ENCODE assay signal across 1 cellular context in genomic region chr1:15788624-15789301, GRCh38.
TF ChIP-seq lines count a peak whose summit lies in the region.

No MANE protein-coding gene starts in this region.

TF ChIP-seq in K562, 482 proteins besides CTCF, POLR2A, EP300 and RAD21 (continues in another document):
- TF ChIP-seq LEF1 (IDR thresholded peaks at IDR 0.05) (no peak), NUFIP1 (IDR thresholded peaks at IDR 0.05; ENCODE audit: partially characterized antibody) (no peak), ZNF589 (CRISPR knock-in tag; IDR thresholded peaks at IDR 0.05; ENCODE audit: low read depth) (no peak), TEAD2 (tag; IDR thresholded peaks at IDR 0.05) (no peak), EP400 (IDR thresholded peaks at IDR 0.05) (no peak), ZNF445 (CRISPR knock-in tag; IDR thresholded peaks at IDR 0.05; ENCODE audit: low read depth) (no peak), PTRF (tag; IDR thresholded peaks at IDR 0.05) (no peak), IRF2 (CRISPR knock-in tag; IDR thresholded peaks at IDR 0.05) (no peak), CBX2 (IDR thresholded peaks at IDR 0.05; ENCODE audit: insufficient read depth, low read length, poor library complexity, severe bottlenecking) (no peak), KLF1 (tag; IDR thresholded peaks at IDR 0.05) (no peak), BHLHE40 (IDR thresholded peaks at IDR 0.05; ENCODE audit: low read length) (peak; percentile 60), SMARCE1 (IDR thresholded peaks at IDR 0.05) (peak; percentile 77), BCL6 (CRISPR knock-in tag; IDR thresholded peaks at IDR 0.05) (no peak), HDGF (IDR thresholded peaks at IDR 0.05) (no peak), DPF2 (IDR thresholded peaks at IDR 0.05) (peak; percentile 58; the same call in 1 of the 2 replicates), NR4A1 (CRISPR knock-in tag; IDR thresholded peaks at IDR 0.05) (no peak), NR4A1 (tag; IDR thresholded peaks at IDR 0.05) (no peak), BDP1 (IDR thresholded peaks at IDR 0.05; ENCODE audit: insufficient read depth, insufficient read length) (no peak), HDAC2 (IDR thresholded peaks at IDR 0.05) (no peak), PML (IDR thresholded peaks at IDR 0.05; ENCODE audit: low read length) (no peak), CREB1 (IDR thresholded peaks at IDR 0.05) (no peak), CREB1 (CRISPR knock-in tag; IDR thresholded peaks at IDR 0.05) (no peak), ZNF551 (CRISPR knock-in tag; IDR thresholded peaks at IDR 0.05) (no peak), KHSRP (IDR thresholded peaks at IDR 0.05) (no peak), HNRNPL (IDR thresholded peaks at IDR 0.05; ENCODE audit: low read depth, low read length) (no peak), DMBX1 (CRISPR knock-in tag; IDR thresholded peaks at IDR 0.05; ENCODE audit: borderline replicate concordance) (no peak), E2F4 (CRISPR knock-in tag; IDR thresholded peaks at IDR 0.05; ENCODE audit: low read depth) (no peak), ZNF165 (CRISPR knock-in tag; IDR thresholded peaks at IDR 0.05; ENCODE audit: borderline replicate concordance) (no peak), NFE2 (IDR thresholded peaks at IDR 0.05; ENCODE audit: low read depth) (peak; percentile 23; the same call in 1 of the 2 replicates), CBX3 (IDR thresholded peaks at IDR 0.05; ENCODE audit: borderline replicate concordance in 1 of 2, low read length in 2 of 2) (no peak), ZNF586 (CRISPR knock-in tag; conservative IDR thresholded peaks at IDR 0.05) (no peak), NFE2L1 (tag; IDR thresholded peaks at IDR 0.05; ENCODE audit: borderline replicate concordance, low read depth) (no peak), NFIX (CRISPR knock-in tag; IDR thresholded peaks at IDR 0.05; ENCODE audit: low read depth) (no peak), ZNF436 (CRISPR knock-in tag; IDR thresholded peaks at IDR 0.05) (no peak), HDAC3 (IDR thresholded peaks at IDR 0.05; ENCODE audit: borderline replicate concordance, partially characterized antibody) (no peak), CCNT2 (IDR thresholded peaks at IDR 0.05; ENCODE audit: borderline replicate concordance, extremely low read depth, insufficient read length, low read depth, low read length) (no peak), MAFK (IDR thresholded peaks at IDR 0.05; ENCODE audit: low read length) (no peak), SETDB1 (IDR thresholded peaks at IDR 0.05; ENCODE audit: low read length) (no peak), RBM25 (IDR thresholded peaks at IDR 0.05; ENCODE audit: low read depth, low read length, severe bottlenecking) (no peak), ELK3 (CRISPR knock-in tag; IDR thresholded peaks at IDR 0.05) (no peak), ZKSCAN1 (IDR thresholded peaks at IDR 0.05; ENCODE audit: low read depth, low read length) (no peak), ATF2 (CRISPR knock-in tag; IDR thresholded peaks at IDR 0.05) (no peak), U2AF2 (optimal IDR thresholded peaks at IDR 0.05; ENCODE audit: low read depth, low read length) (no peak), PHB (CRISPR knock-in tag; IDR thresholded peaks at IDR 0.05) (no peak), HLTF (IDR thresholded peaks at IDR 0.05) (no peak), CEBPG (CRISPR knock-in tag; IDR thresholded peaks at IDR 0.05) (no peak), CEBPG (tag; conservative IDR thresholded peaks at IDR 0.05 in 1 of 2, IDR thresholded peaks at IDR 0.05 in 1 of 2) (0 out of 4 replicates have a peak, but pooled peaks of 1 of the 2 experiments have one; percentile 4), ZBTB8A (IDR thresholded peaks at IDR 0.05; ENCODE audit: partially characterized antibody) (no peak), CBFA2T3 (IDR thresholded peaks at IDR 0.05) (peak; percentile 35), SREBF2 (CRISPR knock-in tag; IDR thresholded peaks at IDR 0.05) (no peak), SMARCA5 (IDR thresholded peaks at IDR 0.05) (no peak), HCFC1 (IDR thresholded peaks at IDR 0.05; ENCODE audit: low read depth, low read length) (no peak), ELF1 (tag; IDR thresholded peaks at IDR 0.05) (no peak), FOS (IDR thresholded peaks at IDR 0.05; ENCODE audit: extremely low read depth, insufficient read length) (peak; percentile 11), KLF10 (CRISPR knock-in tag; IDR thresholded peaks at IDR 0.05) (no peak), THRA (IDR thresholded peaks at IDR 0.05) (no peak), NCOR1 (IDR thresholded peaks at IDR 0.05) (0 out of 2 replicates have a peak, but pooled peaks have one; percentile 8), GTF2E2 (tag; IDR thresholded peaks at IDR 0.05) (no peak), MTA1 (IDR thresholded peaks at IDR 0.05; ENCODE audit: borderline replicate concordance) (no peak), JUNB (CRISPR knock-in tag; conservative IDR thresholded peaks at IDR 0.05) (peak; percentile 27; the same call in 1 of the 2 replicates), MYC (IDR thresholded peaks at IDR 0.05; ENCODE audit: low read depth, low read length) (no peak), MYC (CRISPR knock-in tag; IDR thresholded peaks at IDR 0.05; ENCODE audit: borderline replicate concordance, low read depth) (no peak), CBX8 (IDR thresholded peaks at IDR 0.05; ENCODE audit: borderline replicate concordance, extremely low read depth, low read depth, low read length, poor library complexity, severe bottlenecking) (no peak), EGR1 (conservative IDR thresholded peaks at IDR 0.05) (peak; percentile 58), ETV5 (CRISPR knock-in tag; IDR thresholded peaks at IDR 0.05; ENCODE audit: low read depth) (no peak)
- TF ChIP-seq, protein P1, sequence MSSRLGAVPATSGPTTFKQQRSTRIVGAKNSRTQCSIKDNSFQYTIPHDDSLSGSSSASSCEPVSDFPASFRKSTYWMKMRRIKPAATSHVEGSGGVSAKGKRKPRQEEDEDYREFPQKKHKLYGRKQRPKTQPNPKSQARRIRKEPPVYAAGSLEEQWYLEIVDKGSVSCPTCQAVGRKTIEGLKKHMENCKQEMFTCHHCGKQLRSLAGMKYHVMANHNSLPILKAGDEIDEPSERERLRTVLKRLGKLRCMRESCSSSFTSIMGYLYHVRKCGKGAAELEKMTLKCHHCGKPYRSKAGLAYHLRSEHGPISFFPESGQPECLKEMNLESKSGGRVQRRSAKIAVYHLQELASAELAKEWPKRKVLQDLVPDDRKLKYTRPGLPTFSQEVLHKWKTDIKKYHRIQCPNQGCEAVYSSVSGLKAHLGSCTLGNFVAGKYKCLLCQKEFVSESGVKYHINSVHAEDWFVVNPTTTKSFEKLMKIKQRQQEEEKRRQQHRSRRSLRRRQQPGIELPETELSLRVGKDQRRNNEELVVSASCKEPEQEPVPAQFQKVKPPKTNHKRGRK (tag; IDR thresholded peaks at IDR 0.05), result no peak
- TF ChIP-seq, protein P2, sequence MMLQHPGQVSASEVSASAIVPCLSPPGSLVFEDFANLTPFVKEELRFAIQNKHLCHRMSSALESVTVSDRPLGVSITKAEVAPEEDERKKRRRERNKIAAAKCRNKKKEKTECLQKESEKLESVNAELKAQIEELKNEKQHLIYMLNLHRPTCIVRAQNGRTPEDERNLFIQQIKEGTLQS (IDR thresholded peaks at IDR 0.05), result peak; percentile 90
- TF ChIP-seq, protein P2 (CRISPR knock-in tag; conservative IDR thresholded peaks at IDR 0.05), result peak; percentile 49; the same call in 1 of the 2 replicates
- TF ChIP-seq, protein P3, sequence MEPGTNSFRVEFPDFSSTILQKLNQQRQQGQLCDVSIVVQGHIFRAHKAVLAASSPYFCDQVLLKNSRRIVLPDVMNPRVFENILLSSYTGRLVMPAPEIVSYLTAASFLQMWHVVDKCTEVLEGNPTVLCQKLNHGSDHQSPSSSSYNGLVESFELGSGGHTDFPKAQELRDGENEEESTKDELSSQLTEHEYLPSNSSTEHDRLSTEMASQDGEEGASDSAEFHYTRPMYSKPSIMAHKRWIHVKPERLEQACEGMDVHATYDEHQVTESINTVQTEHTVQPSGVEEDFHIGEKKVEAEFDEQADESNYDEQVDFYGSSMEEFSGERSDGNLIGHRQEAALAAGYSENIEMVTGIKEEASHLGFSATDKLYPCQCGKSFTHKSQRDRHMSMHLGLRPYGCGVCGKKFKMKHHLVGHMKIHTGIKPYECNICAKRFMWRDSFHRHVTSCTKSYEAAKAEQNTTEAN (CRISPR knock-in tag; IDR thresholded peaks at IDR 0.05), result no peak
- TF ChIP-seq, protein P4, sequence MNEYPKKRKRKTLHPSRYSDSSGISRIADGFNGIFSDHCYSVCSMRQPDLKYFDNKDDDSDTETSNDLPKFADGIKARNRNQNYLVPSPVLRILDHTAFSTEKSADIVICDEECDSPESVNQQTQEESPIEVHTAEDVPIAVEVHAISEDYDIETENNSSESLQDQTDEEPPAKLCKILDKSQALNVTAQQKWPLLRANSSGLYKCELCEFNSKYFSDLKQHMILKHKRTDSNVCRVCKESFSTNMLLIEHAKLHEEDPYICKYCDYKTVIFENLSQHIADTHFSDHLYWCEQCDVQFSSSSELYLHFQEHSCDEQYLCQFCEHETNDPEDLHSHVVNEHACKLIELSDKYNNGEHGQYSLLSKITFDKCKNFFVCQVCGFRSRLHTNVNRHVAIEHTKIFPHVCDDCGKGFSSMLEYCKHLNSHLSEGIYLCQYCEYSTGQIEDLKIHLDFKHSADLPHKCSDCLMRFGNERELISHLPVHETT (CRISPR knock-in tag; conservative IDR thresholded peaks at IDR 0.05 in 1 of 2, IDR thresholded peaks at IDR 0.05 in 1 of 2), result no peak
- TF ChIP-seq, protein P5, sequence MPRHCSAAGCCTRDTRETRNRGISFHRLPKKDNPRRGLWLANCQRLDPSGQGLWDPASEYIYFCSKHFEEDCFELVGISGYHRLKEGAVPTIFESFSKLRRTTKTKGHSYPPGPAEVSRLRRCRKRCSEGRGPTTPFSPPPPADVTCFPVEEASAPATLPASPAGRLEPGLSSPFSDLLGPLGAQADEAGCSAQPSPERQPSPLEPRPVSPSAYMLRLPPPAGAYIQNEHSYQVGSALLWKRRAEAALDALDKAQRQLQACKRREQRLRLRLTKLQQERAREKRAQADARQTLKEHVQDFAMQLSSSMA (CRISPR knock-in tag; IDR thresholded peaks at IDR 0.05), result no peak
- TF ChIP-seq, protein P6, sequence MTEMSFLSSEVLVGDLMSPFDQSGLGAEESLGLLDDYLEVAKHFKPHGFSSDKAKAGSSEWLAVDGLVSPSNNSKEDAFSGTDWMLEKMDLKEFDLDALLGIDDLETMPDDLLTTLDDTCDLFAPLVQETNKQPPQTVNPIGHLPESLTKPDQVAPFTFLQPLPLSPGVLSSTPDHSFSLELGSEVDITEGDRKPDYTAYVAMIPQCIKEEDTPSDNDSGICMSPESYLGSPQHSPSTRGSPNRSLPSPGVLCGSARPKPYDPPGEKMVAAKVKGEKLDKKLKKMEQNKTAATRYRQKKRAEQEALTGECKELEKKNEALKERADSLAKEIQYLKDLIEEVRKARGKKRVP (CRISPR knock-in tag; IDR thresholded peaks at IDR 0.05), result no peak
- TF ChIP-seq, protein P7, sequence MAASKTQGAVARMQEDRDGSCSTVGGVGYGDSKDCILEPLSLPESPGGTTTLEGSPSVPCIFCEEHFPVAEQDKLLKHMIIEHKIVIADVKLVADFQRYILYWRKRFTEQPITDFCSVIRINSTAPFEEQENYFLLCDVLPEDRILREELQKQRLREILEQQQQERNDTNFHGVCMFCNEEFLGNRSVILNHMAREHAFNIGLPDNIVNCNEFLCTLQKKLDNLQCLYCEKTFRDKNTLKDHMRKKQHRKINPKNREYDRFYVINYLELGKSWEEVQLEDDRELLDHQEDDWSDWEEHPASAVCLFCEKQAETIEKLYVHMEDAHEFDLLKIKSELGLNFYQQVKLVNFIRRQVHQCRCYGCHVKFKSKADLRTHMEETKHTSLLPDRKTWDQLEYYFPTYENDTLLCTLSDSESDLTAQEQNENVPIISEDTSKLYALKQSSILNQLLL (CRISPR knock-in tag; IDR thresholded peaks at IDR 0.05; ENCODE audit: borderline replicate concordance), result no peak
